In the genomic region with DNA sequence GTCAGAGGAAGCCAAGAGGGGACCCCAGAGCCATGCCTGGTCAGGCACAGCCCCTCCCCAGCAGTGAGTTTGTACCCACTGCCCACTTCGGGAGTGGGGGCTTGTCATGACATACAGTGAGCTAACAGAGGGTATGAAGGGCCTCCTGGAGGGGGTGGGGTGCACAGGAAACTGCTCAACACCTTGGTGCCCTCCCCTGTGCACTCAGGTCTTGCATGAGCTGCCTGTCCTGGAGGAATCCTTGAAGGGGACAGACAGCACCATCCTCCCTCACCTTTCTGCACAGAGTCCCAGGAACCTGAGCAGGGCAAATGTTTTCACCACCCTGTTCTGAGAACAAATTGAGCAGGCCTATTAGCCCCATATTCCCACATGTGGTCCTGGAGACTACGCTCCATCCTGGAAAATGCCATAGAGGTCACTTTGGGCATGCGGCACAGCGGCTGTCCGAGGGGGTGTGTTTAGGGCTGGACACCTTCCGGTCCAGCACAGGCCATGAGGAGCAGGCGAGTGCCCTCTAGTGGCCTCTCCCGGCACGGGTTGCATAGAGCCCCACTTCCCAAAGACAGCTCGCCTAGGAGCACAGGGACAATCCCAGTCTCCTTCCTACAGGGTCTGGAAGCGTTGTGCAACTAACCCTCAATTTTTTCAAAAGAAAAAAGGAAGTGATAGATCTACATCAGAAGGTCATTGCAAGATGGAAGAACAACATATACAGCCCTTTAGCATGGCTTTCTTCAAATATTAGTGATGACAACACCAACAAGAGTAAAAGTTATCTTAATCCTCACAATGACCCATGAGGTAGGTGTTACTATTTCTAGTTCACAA, we compare ENCODE assay signal across 1 cellular context.
TF ChIP-seq lines count a peak whose summit lies in the region.

No MANE protein-coding gene starts in this region.

TF ChIP-seq in HepG2, 621 proteins besides CTCF, POLR2A, EP300 and RAD21 (continued from another document):
- TF ChIP-seq, protein P1, sequence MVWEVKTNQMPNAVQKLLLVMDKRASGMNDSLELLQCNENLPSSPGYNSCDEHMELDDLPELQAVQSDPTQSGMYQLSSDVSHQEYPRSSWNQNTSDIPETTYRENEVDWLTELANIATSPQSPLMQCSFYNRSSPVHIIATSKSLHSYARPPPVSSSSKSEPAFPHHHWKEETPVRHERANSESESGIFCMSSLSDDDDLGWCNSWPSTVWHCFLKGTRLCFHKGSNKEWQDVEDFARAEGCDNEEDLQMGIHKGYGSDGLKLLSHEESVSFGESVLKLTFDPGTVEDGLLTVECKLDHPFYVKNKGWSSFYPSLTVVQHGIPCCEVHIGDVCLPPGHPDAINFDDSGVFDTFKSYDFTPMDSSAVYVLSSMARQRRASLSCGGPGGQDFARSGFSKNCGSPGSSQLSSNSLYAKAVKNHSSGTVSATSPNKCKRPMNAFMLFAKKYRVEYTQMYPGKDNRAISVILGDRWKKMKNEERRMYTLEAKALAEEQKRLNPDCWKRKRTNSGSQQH (CRISPR knock-in tag; IDR thresholded peaks at IDR 0.05; ENCODE audit: low read depth) = peak; percentile 78; the same call in 1 of the 2 replicates
- peak; percentile 70; the same call in 1 of the 2 replicates for TF ChIP-seq DRAP1 (CRISPR knock-in tag; IDR thresholded peaks at IDR 0.05)
- TF ChIP-seq PPARG (CRISPR knock-in tag; conservative IDR thresholded peaks at IDR 0.05) = peak; percentile 77
- TF ChIP-seq, protein P2, sequence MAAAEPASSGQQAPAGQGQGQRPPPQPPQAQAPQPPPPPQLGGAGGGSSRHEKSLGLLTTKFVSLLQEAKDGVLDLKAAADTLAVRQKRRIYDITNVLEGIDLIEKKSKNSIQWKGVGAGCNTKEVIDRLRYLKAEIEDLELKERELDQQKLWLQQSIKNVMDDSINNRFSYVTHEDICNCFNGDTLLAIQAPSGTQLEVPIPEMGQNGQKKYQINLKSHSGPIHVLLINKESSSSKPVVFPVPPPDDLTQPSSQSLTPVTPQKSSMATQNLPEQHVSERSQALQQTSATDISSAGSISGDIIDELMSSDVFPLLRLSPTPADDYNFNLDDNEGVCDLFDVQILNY (CRISPR knock-in tag; conservative IDR thresholded peaks at IDR 0.05) = no peak
- TF ChIP-seq ZMYM3 (CRISPR knock-in tag; IDR thresholded peaks at IDR 0.05) = peak; percentile 83
- peak; percentile 52; the same call in 1 of the 2 replicates for TF ChIP-seq HOXD1 (CRISPR knock-in tag; IDR thresholded peaks at IDR 0.05)
- no peak for TF ChIP-seq HNRNPK (IDR thresholded peaks at IDR 0.05; ENCODE audit: low read depth, low read length, poor library complexity, severe bottlenecking)
- 0 out of 2 replicates have a peak, but pooled peaks have one; percentile 15 for TF ChIP-seq ZNF776 (CRISPR knock-in tag; IDR thresholded peaks at IDR 0.05)
- peak; percentile 46; the same call in 1 of the 2 replicates for TF ChIP-seq NCOA2 (CRISPR knock-in tag; IDR thresholded peaks at IDR 0.05)
- no peak for TF ChIP-seq NFE2L1 (CRISPR knock-in tag; IDR thresholded peaks at IDR 0.05; ENCODE audit: borderline replicate concordance)
- TF ChIP-seq, protein P3, sequence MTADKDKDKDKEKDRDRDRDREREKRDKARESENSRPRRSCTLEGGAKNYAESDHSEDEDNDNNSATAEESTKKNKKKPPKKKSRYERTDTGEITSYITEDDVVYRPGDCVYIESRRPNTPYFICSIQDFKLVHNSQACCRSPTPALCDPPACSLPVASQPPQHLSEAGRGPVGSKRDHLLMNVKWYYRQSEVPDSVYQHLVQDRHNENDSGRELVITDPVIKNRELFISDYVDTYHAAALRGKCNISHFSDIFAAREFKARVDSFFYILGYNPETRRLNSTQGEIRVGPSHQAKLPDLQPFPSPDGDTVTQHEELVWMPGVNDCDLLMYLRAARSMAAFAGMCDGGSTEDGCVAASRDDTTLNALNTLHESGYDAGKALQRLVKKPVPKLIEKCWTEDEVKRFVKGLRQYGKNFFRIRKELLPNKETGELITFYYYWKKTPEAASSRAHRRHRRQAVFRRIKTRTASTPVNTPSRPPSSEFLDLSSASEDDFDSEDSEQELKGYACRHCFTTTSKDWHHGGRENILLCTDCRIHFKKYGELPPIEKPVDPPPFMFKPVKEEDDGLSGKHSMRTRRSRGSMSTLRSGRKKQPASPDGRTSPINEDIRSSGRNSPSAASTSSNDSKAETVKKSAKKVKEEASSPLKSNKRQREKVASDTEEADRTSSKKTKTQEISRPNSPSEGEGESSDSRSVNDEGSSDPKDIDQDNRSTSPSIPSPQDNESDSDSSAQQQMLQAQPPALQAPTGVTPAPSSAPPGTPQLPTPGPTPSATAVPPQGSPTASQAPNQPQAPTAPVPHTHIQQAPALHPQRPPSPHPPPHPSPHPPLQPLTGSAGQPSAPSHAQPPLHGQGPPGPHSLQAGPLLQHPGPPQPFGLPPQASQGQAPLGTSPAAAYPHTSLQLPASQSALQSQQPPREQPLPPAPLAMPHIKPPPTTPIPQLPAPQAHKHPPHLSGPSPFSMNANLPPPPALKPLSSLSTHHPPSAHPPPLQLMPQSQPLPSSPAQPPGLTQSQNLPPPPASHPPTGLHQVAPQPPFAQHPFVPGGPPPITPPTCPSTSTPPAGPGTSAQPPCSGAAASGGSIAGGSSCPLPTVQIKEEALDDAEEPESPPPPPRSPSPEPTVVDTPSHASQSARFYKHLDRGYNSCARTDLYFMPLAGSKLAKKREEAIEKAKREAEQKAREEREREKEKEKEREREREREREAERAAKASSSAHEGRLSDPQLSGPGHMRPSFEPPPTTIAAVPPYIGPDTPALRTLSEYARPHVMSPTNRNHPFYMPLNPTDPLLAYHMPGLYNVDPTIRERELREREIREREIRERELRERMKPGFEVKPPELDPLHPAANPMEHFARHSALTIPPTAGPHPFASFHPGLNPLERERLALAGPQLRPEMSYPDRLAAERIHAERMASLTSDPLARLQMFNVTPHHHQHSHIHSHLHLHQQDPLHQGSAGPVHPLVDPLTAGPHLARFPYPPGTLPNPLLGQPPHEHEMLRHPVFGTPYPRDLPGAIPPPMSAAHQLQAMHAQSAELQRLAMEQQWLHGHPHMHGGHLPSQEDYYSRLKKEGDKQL (CRISPR knock-in tag; IDR thresholded peaks at IDR 0.05; ENCODE audit: low read depth) = 0 out of 2 replicates have a peak, but pooled peaks have one; percentile 28
- peak; percentile 66; the same call in 1 of the 2 replicates for TF ChIP-seq RCOR2 (CRISPR knock-in tag; IDR thresholded peaks at IDR 0.05)
- TF ChIP-seq ZNF121 (CRISPR knock-in tag; IDR thresholded peaks at IDR 0.05) = peak; percentile 32; the same call in 1 of the 2 replicates
- TF ChIP-seq, protein P4, sequence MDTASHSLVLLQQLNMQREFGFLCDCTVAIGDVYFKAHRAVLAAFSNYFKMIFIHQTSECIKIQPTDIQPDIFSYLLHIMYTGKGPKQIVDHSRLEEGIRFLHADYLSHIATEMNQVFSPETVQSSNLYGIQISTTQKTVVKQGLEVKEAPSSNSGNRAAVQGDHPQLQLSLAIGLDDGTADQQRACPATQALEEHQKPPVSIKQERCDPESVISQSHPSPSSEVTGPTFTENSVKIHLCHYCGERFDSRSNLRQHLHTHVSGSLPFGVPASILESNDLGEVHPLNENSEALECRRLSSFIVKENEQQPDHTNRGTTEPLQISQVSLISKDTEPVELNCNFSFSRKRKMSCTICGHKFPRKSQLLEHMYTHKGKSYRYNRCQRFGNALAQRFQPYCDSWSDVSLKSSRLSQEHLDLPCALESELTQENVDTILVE (CRISPR knock-in tag; IDR thresholded peaks at IDR 0.05) = 0 out of 2 replicates have a peak, but pooled peaks have one; percentile 43
- peak; percentile 89; the same call in 1 of the 2 replicates for TF ChIP-seq YEATS4 (CRISPR knock-in tag; IDR thresholded peaks at IDR 0.05; ENCODE audit: borderline replicate concordance)
- 0 out of 2 replicates have a peak, but pooled peaks have one; percentile 64 for TF ChIP-seq STAT5B (CRISPR knock-in tag; IDR thresholded peaks at IDR 0.05)
- TF ChIP-seq ZNF766 (CRISPR knock-in tag; IDR thresholded peaks at IDR 0.05; ENCODE audit: borderline replicate concordance) = no peak
- TF ChIP-seq NR3C1 (CRISPR knock-in tag; IDR thresholded peaks at IDR 0.05) = no peak
- TF ChIP-seq THYN1 (CRISPR knock-in tag; IDR thresholded peaks at IDR 0.05; ENCODE audit: borderline replicate concordance, low read depth) = no peak
- TF ChIP-seq, protein P5, sequence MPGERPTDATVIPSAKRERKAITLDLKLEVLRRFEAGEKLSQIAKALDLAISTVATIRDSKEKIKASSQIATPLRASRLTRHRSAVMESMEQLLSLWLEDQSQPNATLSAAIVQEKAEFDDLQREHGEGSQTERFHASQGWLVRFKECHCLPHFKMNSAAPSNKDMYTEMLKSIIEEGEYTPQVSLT (CRISPR knock-in tag; IDR thresholded peaks at IDR 0.05; ENCODE audit: borderline replicate concordance, low read depth) = no peak
- TF ChIP-seq NFKBIZ (CRISPR knock-in tag; IDR thresholded peaks at IDR 0.05) = no peak
- TF ChIP-seq ZNF770 (CRISPR knock-in tag; IDR thresholded peaks at IDR 0.05) = peak; percentile 42; the same call in 1 of the 2 replicates
- TF ChIP-seq EHMT2 (IDR thresholded peaks at IDR 0.05; ENCODE audit: borderline replicate concordance, low read depth, low read length) = peak; percentile 81; the same call in 1 of the 2 replicates
- TF ChIP-seq SOX13 (IDR thresholded peaks at IDR 0.05) = no peak
- peak in 1 of 2 experiments; percentile 52; a peak in 1 of 4 replicates for TF ChIP-seq SOX13 (CRISPR knock-in tag; conservative IDR thresholded peaks at IDR 0.05 in 1 of 2, IDR thresholded peaks at IDR 0.05 in 1 of 2)
- TF ChIP-seq TOPORS (CRISPR knock-in tag; IDR thresholded peaks at IDR 0.05) = peak; percentile 48; the same call in 1 of the 2 replicates
- TF ChIP-seq WIZ (CRISPR knock-in tag; IDR thresholded peaks at IDR 0.05) = no peak
- peak; percentile 85; the same call in 1 of the 2 replicates for TF ChIP-seq ZSCAN21 (CRISPR knock-in tag; IDR thresholded peaks at IDR 0.05; ENCODE audit: borderline replicate concordance)
